18 cellular contexts compared by ENCODE assay signal in the genomic region with DNA sequence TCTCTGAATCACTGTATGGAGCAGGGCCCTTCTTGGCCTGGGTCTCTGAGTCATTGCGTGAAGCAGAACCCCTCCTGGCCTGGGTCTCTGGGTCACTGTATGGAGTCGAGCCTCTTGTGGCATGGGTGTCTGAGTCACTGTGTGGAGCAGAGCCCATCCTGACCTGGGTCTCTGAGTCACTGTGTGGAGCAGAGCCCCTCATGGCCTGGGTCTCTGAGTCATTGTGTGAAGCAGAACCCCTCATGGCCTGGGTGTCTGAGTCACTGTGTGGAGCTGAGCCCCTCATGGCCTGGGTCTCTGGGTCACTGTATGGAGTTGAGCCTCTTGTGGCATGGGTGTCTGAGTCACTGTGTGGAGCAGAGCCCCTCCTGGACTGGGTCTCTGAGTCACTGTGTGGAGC.
DNase-seq lines count a peak whose midpoint lies in the region; ATAC-seq, FAIRE-seq and TF ChIP-seq lines count a peak whose summit lies in the region.
"Had no signal": no experiment of that assay in that cellular context is flagged by ENCODE, and none has a peak within 500 bp of the region (broad histone marks: within the 10 kb centered on the region; RNA-seq: fewer than 3 reads in every experiment).

No MANE protein-coding gene starts in this region.

- TF ChIP-seq POLR2A in A549 (IDR thresholded peaks at IDR 0.05; ENCODE audit: low read length), result no peak

- TF ChIP-seq EP300 in A549 (IDR thresholded peaks at IDR 0.05), result no peak

- no peak for TF ChIP-seq RAD21 in A549 (conservative IDR thresholded peaks at IDR 0.05 in 1 of 2, IDR thresholded peaks at IDR 0.05 in 1 of 2)

- H3K4me3 ChIP-seq in A549 (no peak overlapping the region), fibroblast of the aortic adventitia (ENCODE audit: low read depth, low read length) (no peak overlapping the region)
- H3K4me3 ChIP-seq: hepatocyte, neural progenitor cell had no signal

- CTCF ChIA-PET in A549 (lab: Yijun Ruan, JAX), result interaction anchor here (1.4 kb wide), 1 partner anchor 10 kb away, joined by 3 read pairs; no protein-coding TSS in a partner anchor

- DNase-seq in A549 (ENCODE audit: low read depth in 1 of 2, low spot score in 1 of 2) (no peak), Caki2 (ENCODE audit: low read depth) (peak; percentile 10), RPMI7951 (ENCODE audit: low read depth) (peak; percentile 24), fibroblast of the aortic adventitia (ENCODE audit: low read depth) (peak; percentile 1), NCI-H345 treated with DMSO at 0.1 percent for 48 hours (lab: John Stamatoyannopoulos, UW; ENCODE audit: unreplicated experiment) (no peak), omental fat pad (ENCODE audit: low spot score) (no peak), SK-N-DZ (ENCODE audit: low spot score) (no peak)
- DNase-seq: effector CD8-positive, alpha-beta T cell; GF-D8; kidney glomerular epithelial cell; NCI-H2029 treated with DMSO at 0.1 percent for 48 hours; NCI-H524 treated with DMSO at 0.1 percent for 48 hours; retina; substantia nigra; T-helper 9 cell had no signal

- ATAC-seq in A549 (no peak), omental fat pad (ENCODE audit: low FRiP score) (no peak)

- FAIRE-seq in A549 (lab: Jason Lieb, UNC), result no peak
- FAIRE-seq: GM12891 had no signal

- H3K4me2 ChIP-seq in A549, result no peak overlapping the region
- H3K4me2 ChIP-seq: hepatocyte, neural progenitor cell had no signal

- in situ Hi-C loops in Caki2 (cut with HindIII; ENCODE audit: low pct_unique_long_range_greater_than_20kb, low sequenced_read_pairs), result no loop called here

- WGBS in A549 (ENCODE audit: missing lambda C conversion rate), result 17% methylated on average over 1 of the region's 2 CpGs

- H3K9me3 ChIP-seq in A549, result peaks cover 5% of the 10 kb centered on the region; the same call in 1 of the 3 replicates

- no peak overlapping the region for H3K27ac ChIP-seq in A549
- H3K27ac ChIP-seq: hepatocyte, neural progenitor cell had no signal

- TF ChIP-seq CTCF in A549 (IDR thresholded peaks at IDR 0.05) (no peak), fibroblast of the aortic adventitia (IDR thresholded peaks at IDR 0.05; ENCODE audit: insufficient read depth, low read length) (no peak), omental fat pad (IDR thresholded peaks at IDR 0.05) (no peak)

- H3K4me1 ChIP-seq in A549, result no peaks in the 10 kb centered on the region

- POLR2A ChIA-PET in A549 (lab: Yijun Ruan, JAX), result no interaction called here

TF ChIP-seq in A549, 52 proteins besides CTCF, POLR2A, EP300 and RAD21:
- TF ChIP-seq HEYL (CRISPR knock-in tag; IDR thresholded peaks at IDR 0.05) (no peak), EHMT2 (IDR thresholded peaks at IDR 0.05; ENCODE audit: low read depth) (no peak), ZC3H11A (IDR thresholded peaks at IDR 0.05) (no peak), NPAS2 (CRISPR knock-in tag; IDR thresholded peaks at IDR 0.05; ENCODE audit: borderline replicate concordance) (no peak), FOSL2 (IDR thresholded peaks at IDR 0.05) (no peak), FOSL2 (CRISPR knock-in tag; IDR thresholded peaks at IDR 0.05) (0 out of 2 replicates have a peak, but pooled peaks have one; percentile 5)

Comparison
In these comparisons a context has a peak if more than half of its experiments do, and no peak if none do; other contexts are left out.
1. DNase-seq: peak in Caki2 (single experiment), RPMI7951 (single experiment) and fibroblast of the aortic adventitia (single experiment); none in A549 (0 of 2), NCI-H345 treated with DMSO at 0.1 percent for 48 hours (single experiment), omental fat pad (single experiment) and SK-N-DZ (single experiment).